In the genomic region with DNA sequence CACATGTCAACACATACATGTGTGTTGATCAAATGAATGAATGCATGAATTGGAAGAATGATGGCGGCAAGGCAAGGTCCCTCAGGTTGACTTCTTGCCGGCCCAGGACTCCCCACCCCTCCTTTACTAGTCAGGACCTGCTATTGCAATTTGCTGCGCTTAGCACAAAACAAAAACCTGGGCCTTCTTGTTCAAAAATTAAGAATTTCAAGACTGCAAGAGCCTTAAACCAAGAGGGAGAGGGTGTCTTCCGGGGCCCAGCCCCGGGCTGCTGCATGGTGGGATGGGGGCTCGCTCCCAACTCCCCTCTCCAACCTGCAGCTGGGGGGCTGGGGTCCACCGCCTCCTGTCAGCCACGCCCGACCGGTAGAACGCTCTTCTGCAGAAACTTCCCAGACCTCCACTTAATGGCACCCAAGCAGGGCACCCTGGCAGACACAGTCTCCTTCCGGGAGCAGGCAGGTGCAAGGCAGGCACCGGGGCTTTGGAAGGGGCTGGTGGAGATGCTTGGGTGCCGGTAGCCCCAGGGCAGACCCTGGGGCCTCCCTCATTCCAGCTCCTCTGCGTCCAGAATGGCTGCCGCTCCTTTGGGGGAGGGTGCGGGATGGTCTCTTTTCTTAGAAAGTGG, we compare ENCODE assay signal across 6 cellular contexts.
DNase-seq lines count a peak whose midpoint lies in the region; TF ChIP-seq lines count a peak whose summit lies in the region.
"Not testable (repeated sequence)": the region's sequence is repeated elsewhere in the genome, so short reads cannot be mapped to it uniquely, and the experiment has no call there.

No MANE protein-coding gene starts in this region.

- intact Hi-C loops in CD14-positive monocyte (cut with micrococcal nuclease); sigmoid colon (cut with DNase I): not testable (repeated sequence)

- H3K4me1 ChIP-seq in sigmoid colon: not testable (repeated sequence)

- WGBS in sigmoid colon, 2 donors: 90% methylated on average over 17 of the region's 17 CpGs

- H3K36me3 ChIP-seq in sigmoid colon: not testable (repeated sequence)

- H3K27me3 Mint-ChIP-seq in CD14-positive monocyte (ENCODE audit: low read depth in 3 of 3): peaks cover 8 to 23% (median 22%) of the 10 kb centered on the region in 3 donors
- not testable (repeated sequence) for H3K27me3 Mint-ChIP-seq in chondrocyte (ENCODE audit: low read depth)

- H3K4me3 Mint-ChIP-seq in CD14-positive monocyte; chondrocyte (ENCODE audit: unreplicated experiment): not testable (repeated sequence)

- H3K27me3 ChIP-seq in sigmoid colon: peaks cover 6 to 48% (median 9%) of the 10 kb centered on the region in 3 donors

- H3K4me1 Mint-ChIP-seq in CD14-positive monocyte; chondrocyte (ENCODE audit: low read depth): not testable (repeated sequence)

- not testable (repeated sequence) for H3K27ac ChIP-seq in sigmoid colon

- H3K9me3 Mint-ChIP-seq in CD14-positive monocyte (peaks cover 6 to 28% (median 9%) of the 10 kb centered on the region in 7 donors), chondrocyte (ENCODE audit: low read depth) (peaks cover 25% of the 10 kb centered on the region)

- TF ChIP-seq CTCF in CD14-positive monocyte (IDR thresholded peaks at IDR 0.05); GM20000 (IDR thresholded peaks at IDR 0.05; ENCODE audit: extremely low read depth, missing control alignments); chondrocyte (IDR thresholded peaks at IDR 0.05); sigmoid colon (IDR thresholded peaks at IDR 0.05): not testable (repeated sequence)

- H3K9me3 ChIP-seq in sigmoid colon: not testable (repeated sequence)

- H3K36me3 Mint-ChIP-seq in CD14-positive monocyte; chondrocyte (ENCODE audit: low read depth): not testable (repeated sequence)

- TF ChIP-seq POLR2A in sigmoid colon (IDR thresholded peaks at IDR 0.05): not testable (repeated sequence)

- DNase-seq in CD14-positive monocyte (ENCODE audit: low spot score) (peak; percentile 47), GM20000 (ENCODE audit: low spot score) (peak; percentile 5), RPMI8226 (peak; percentile 5), chondrocyte (ENCODE audit: low spot score) (peak; percentile 93), iPS-NIHi11 (ENCODE audit: low spot score) (peak; percentile 2), sigmoid colon (peak; percentile 61)

- H3K27ac Mint-ChIP-seq in CD14-positive monocyte; chondrocyte (ENCODE audit: unreplicated experiment): not testable (repeated sequence)

- not testable (repeated sequence) for TF ChIP-seq EP300 in sigmoid colon (IDR thresholded peaks at IDR 0.05)

- not testable (repeated sequence) for H3K4me3 ChIP-seq in sigmoid colon

Comparison
In these comparisons a context has a peak if more than half of its experiments do, and no peak if none do; other contexts are left out.
1. DNase-seq: peak in every context shown above with its lines; median percentile 93 in chondrocyte; 61 in sigmoid colon; 47 in CD14-positive monocyte; 5 in GM20000; 5 in RPMI8226; 2 in iPS-NIHi11.